In genomic region chr12:47812797-47813490, GRCh38 we compare ENCODE assay signal across 1 cellular context.
A peak's percentile ranks its signal among the peaks of the same experiment; 100 is the strongest.
TF ChIP-seq lines count a peak whose summit lies in the region.

No MANE protein-coding gene starts in this region.

TF ChIP-seq in GM12878, 131 proteins besides CTCF, POLR2A, EP300 and RAD21 (continued from another document):
- TF ChIP-seq, protein P1, sequence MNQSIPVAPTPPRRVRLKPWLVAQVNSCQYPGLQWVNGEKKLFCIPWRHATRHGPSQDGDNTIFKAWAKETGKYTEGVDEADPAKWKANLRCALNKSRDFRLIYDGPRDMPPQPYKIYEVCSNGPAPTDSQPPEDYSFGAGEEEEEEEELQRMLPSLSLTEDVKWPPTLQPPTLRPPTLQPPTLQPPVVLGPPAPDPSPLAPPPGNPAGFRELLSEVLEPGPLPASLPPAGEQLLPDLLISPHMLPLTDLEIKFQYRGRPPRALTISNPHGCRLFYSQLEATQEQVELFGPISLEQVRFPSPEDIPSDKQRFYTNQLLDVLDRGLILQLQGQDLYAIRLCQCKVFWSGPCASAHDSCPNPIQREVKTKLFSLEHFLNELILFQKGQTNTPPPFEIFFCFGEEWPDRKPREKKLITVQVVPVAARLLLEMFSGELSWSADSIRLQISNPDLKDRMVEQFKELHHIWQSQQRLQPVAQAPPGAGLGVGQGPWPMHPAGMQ (IDR thresholded peaks at IDR 0.05; ENCODE audit: borderline replicate concordance) = no peak
- 0 out of 2 replicates have a peak, but pooled peaks have one; percentile 18 for TF ChIP-seq REST (IDR thresholded peaks at IDR 0.05; ENCODE audit: low read depth, low read length)
- TF ChIP-seq MTA2 (IDR thresholded peaks at IDR 0.05; ENCODE audit: low read depth) = peak; percentile 40; the same call in 1 of the 2 replicates
- TF ChIP-seq POLR2AphosphoS2 (IDR thresholded peaks at IDR 0.05; ENCODE audit: low read depth, low read length) = no peak; the same call in 1 of the 2 replicates
- TF ChIP-seq BCL3 (IDR thresholded peaks at IDR 0.05; ENCODE audit: borderline replicate concordance, insufficient read depth, low read depth, low read length, poor library complexity, severe bottlenecking) = peak; percentile 97
- peak; percentile 90 for TF ChIP-seq PKNOX1 (IDR thresholded peaks at IDR 0.05)
- TF ChIP-seq, protein P2, sequence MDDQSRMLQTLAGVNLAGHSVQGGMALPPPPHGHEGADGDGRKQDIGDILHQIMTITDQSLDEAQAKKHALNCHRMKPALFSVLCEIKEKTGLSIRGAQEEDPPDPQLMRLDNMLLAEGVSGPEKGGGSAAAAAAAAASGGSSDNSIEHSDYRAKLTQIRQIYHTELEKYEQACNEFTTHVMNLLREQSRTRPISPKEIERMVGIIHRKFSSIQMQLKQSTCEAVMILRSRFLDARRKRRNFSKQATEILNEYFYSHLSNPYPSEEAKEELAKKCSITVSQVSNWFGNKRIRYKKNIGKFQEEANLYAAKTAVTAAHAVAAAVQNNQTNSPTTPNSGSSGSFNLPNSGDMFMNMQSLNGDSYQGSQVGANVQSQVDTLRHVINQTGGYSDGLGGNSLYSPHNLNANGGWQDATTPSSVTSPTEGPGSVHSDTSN (IDR thresholded peaks at IDR 0.05; ENCODE audit: insufficient replicate concordance, low read depth, low read length) = no peak
- TF ChIP-seq PAX5 (IDR thresholded peaks at IDR 0.05; ENCODE audit: borderline replicate concordance, low read depth, low read length) = peak; percentile 79
- 0 out of 2 replicates have a peak, but pooled peaks have one; percentile 39 for TF ChIP-seq ESRRA (IDR thresholded peaks at IDR 0.05; ENCODE audit: low read length)
- TF ChIP-seq ZBTB4 (CRISPR knock-in tag; IDR thresholded peaks at IDR 0.05) = no peak
- peak; percentile 67; the same call in 1 of the 2 replicates for TF ChIP-seq CREM (IDR thresholded peaks at IDR 0.05; ENCODE audit: low read depth)
- peak; percentile 40; the same call in 1 of the 2 replicates for TF ChIP-seq PML (IDR thresholded peaks at IDR 0.05; ENCODE audit: low read length)
- peak; percentile 18 for TF ChIP-seq RELA (IDR thresholded peaks at IDR 0.05; ENCODE audit: borderline replicate concordance, partially characterized antibody)
- TF ChIP-seq GATAD2B (conservative IDR thresholded peaks at IDR 0.05; ENCODE audit: low read depth) = peak; percentile 29; the same call in 1 of the 2 replicates
- 0 out of 2 replicates have a peak, but pooled peaks have one; percentile 23 for TF ChIP-seq SMAD5 (IDR thresholded peaks at IDR 0.05; ENCODE audit: low read depth)
- 0 out of 2 replicates have a peak, but pooled peaks have one; percentile 35 for TF ChIP-seq JUND (IDR thresholded peaks at IDR 0.05; ENCODE audit: low read depth, low read length)
